Comparison of ENCODE assay signal across 19 cellular contexts in the genomic region with DNA sequence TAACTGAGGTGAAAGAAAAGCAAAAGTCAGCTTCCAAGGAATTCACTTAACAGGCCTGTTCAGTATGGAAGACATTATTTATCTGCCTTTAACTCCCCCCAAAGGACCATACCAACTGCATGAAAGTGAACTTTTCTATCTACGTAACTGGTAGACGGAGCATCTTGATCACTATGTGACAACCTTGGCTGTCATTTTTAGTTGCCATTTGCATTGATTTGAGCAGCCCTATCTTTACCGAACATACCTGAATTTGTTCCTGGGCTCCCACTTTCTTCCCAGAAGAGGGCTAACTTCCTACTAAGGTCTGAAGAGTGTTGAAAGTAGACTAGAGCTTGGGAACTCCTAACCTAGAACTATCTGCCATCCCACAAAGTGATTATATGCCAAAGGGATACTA.
"Had no signal": no experiment of that assay in that cellular context is flagged by ENCODE, and none has a peak within 500 bp of the region (broad histone marks: within the 10 kb centered on the region; RNA-seq: fewer than 3 reads in every experiment).

No MANE protein-coding gene starts in this region.

- H3K4me1 Mint-ChIP-seq: endodermal cell, nephron had no signal

- H3K4me3 Mint-ChIP-seq: activated CD4-positive, alpha-beta T cell treated with anti-CD3 and anti-CD28 coated beads for 36 hours; endodermal cell; nephron had no signal

- FAIRE-seq: bronchial epithelial cell had no signal

- ATAC-seq: activated CD4-positive, alpha-beta T cell treated with anti-CD3 and anti-CD28 coated beads for 36 hours; esophagus mucosa; psoas muscle; sciatic nerve had no signal

- H3K27me3 ChIP-seq: ascending aorta, spleen, transverse colon had no signal

- H3K9me3 ChIP-seq: ascending aorta, psoas muscle, spleen, transverse colon had no signal

- H3K27ac ChIP-seq: ascending aorta, psoas muscle, spleen, transverse colon had no signal

- H3K27me3 Mint-ChIP-seq: activated CD4-positive, alpha-beta T cell treated with anti-CD3 and anti-CD28 coated beads for 36 hours had no signal

- H3K9me3 Mint-ChIP-seq: endodermal cell, nephron had no signal

- H3K27ac Mint-ChIP-seq: activated CD4-positive, alpha-beta T cell treated with anti-CD3 and anti-CD28 coated beads for 36 hours; endodermal cell; nephron had no signal

- H3K4me1 ChIP-seq: ascending aorta, psoas muscle, transverse colon had no signal

- H3K4me3 ChIP-seq: ascending aorta, psoas muscle, spleen, transverse colon had no signal

- DNase-seq: activated CD4-positive, alpha-beta T cell treated with anti-CD3 and anti-CD28 coated beads for 36 hours; activated gamma-delta T cell; activated T-cell treated with anti-CD3 and anti-CD28 coated beads, Interleukin-2, amount 50 U/mL, for 1 hour; endodermal cell; hippocampal formation; kidney glomerular epithelial cell; mesendoderm; psoas muscle; spleen; stimulated activated CD4-positive, alpha-beta T cell treated with anti-CD3 and anti-CD28 coated beads, Interleukin-1b, Interleukin-23, amount 100 ng/mL, for 48 hours; stimulated activated naive CD4-positive, alpha-beta T cell; substantia nigra; T-helper 9 cell; transverse colon had no signal
